Comparison of ENCODE assay signal across 8 cellular contexts in the genomic region with DNA sequence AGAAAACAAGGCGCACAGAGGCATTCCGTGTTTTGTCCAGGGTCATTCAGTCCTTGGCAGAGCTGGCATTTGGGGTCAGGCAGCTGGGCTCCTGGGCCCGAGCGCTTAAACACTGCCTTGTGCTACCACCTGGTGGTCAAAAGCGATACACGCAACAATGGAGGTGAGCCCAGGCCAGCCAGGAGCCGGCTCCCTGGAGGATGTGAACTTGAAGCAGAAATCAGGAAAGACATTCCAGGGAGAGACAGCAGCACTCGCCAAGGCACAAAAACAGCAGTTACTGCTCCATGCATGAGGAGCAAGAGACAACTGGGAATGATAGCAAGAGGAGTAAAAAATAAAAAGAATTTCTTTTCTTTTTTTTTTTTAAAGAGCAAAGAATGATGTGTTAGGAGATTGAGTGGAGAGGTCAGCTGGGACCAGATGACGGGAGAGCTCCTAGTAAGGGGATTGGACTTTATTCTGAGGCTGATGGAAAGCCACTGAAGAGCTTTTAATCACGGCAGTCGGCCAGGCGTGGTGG. TPM values are rescaled to one million over a fixed set of nuclear protein-coding genes. Genes with fewer than 3 reads are reported as not detected.
DNase-seq lines count a peak whose midpoint lies in the region; ATAC-seq and TF ChIP-seq lines count a peak whose summit lies in the region.

No MANE protein-coding gene starts in this region.

- no peaks in the 10 kb centered on the region for H3K9me3 ChIP-seq in CD4-positive, alpha-beta memory T cell (ENCODE audit: control insufficient read depth in 1 of 2, low read length in 2 of 2)
- no peaks in the 10 kb centered on the region for H3K9me3 ChIP-seq in muscle layer of duodenum (ENCODE audit: control insufficient read depth in 1 of 2, low read length in 2 of 2)

- TF ChIP-seq CTCF in endothelial cell (IDR thresholded peaks at IDR 0.05; ENCODE audit: unreplicated experiment) = peak; percentile 81

- no peaks in the 10 kb centered on the region for H3K4me1 ChIP-seq in CD4-positive, alpha-beta memory T cell (ENCODE audit: insufficient read depth, low read length)
- no peaks in the 10 kb centered on the region for H3K4me1 ChIP-seq in muscle layer of duodenum (ENCODE audit: control insufficient read depth in 1 of 2, insufficient read depth in 2 of 2, low read length in 2 of 2)

- H3K36me3 ChIP-seq in CD4-positive, alpha-beta memory T cell (ENCODE audit: insufficient read depth, low read length) = no peaks in the 10 kb centered on the region
- H3K36me3 ChIP-seq in muscle layer of duodenum (ENCODE audit: control insufficient read depth in 1 of 2, insufficient read depth in 2 of 2, low read length in 2 of 2) = no peaks in the 10 kb centered on the region

- peak; percentile 96 for ATAC-seq in HG03196 (IDR thresholded peaks at IDR 0.05; ENCODE audit: unreplicated experiment)

- no peak overlapping the region for H3K4me3 Mint-ChIP-seq in CD4-positive, alpha-beta memory T cell
- H3K4me3 Mint-ChIP-seq in endothelial cell (ENCODE audit: unreplicated experiment) = no peak overlapping the region

- no peaks in the 10 kb centered on the region for H3K9me3 Mint-ChIP-seq in CD4-positive, alpha-beta memory T cell
- no peaks in the 10 kb centered on the region for H3K9me3 Mint-ChIP-seq in endothelial cell (ENCODE audit: unreplicated experiment)

- H3K27me3 ChIP-seq in CD4-positive, alpha-beta memory T cell (ENCODE audit: insufficient read depth, low read length) = no peaks in the 10 kb centered on the region
- no peaks in the 10 kb centered on the region for H3K27me3 ChIP-seq in muscle layer of duodenum (ENCODE audit: low read depth, low read length)

- H3K36me3 Mint-ChIP-seq in CD4-positive, alpha-beta memory T cell = no peaks in the 10 kb centered on the region
- no peaks in the 10 kb centered on the region for H3K36me3 Mint-ChIP-seq in endothelial cell (ENCODE audit: low read depth, unreplicated experiment)

- intact Hi-C loops in CD4-positive, alpha-beta memory T cell (cut with micrococcal nuclease) = loop anchor here (1.0 to 10.0 kb wide), 6 partner anchors 108 to 532 kb away; a partner anchor contains a TSS

- H3K27me3 Mint-ChIP-seq in CD4-positive, alpha-beta memory T cell = peaks cover 0 to 3% of the 10 kb centered on the region in 2 donors
- no peaks in the 10 kb centered on the region for H3K27me3 Mint-ChIP-seq in endothelial cell (ENCODE audit: unreplicated experiment)

- peak overlapping the region in 1 of 7 donors; percentile 66 for H3K27ac Mint-ChIP-seq in CD4-positive, alpha-beta memory T cell
- peak overlapping the region; percentile 26 for H3K27ac Mint-ChIP-seq in endothelial cell (ENCODE audit: unreplicated experiment)

- H3K4me3 ChIP-seq in CD4-positive, alpha-beta memory T cell (ENCODE audit: low read length in 2 of 2) = no peak overlapping the region
- no peak overlapping the region for H3K4me3 ChIP-seq in muscle layer of duodenum (ENCODE audit: low read depth in 1 of 2, low read length in 2 of 2)

- peak in 4 of 5 donors; percentile 41 to 52 (median 46) for DNase-seq in CD4-positive, alpha-beta memory T cell
- DNase-seq in GM19238 (ENCODE audit: insufficient read length, low spot score) = peak; percentile 63
- DNase-seq in NCI-H774 (lab: John Stamatoyannopoulos, UW) = peak; percentile 63
- DNase-seq in activated CD8-positive, alpha-beta memory T cell treated with anti-CD3 and anti-CD28 coated beads for 1 hour (ENCODE audit: extremely low read depth in 1 of 2, low read depth in 1 of 2) = peak; percentile 8 to 24
- peak; percentile 87 for DNase-seq in endothelial cell (ENCODE audit: low spot score)
- DNase-seq in stimulated activated CD8-positive, alpha-beta memory T cell treated with anti-CD3 and anti-CD28 coated beads, Interleukin-7, amount 100 ng/mL, for 24 hours (ENCODE audit: low read depth) = peak; percentile 26

- CTCF ChIA-PET in CD4-positive, alpha-beta memory T cell (lab: Charles Lee; ENCODE audit: partially characterized antibody) = interaction anchor here (0.7 to 4.4 kb wide), 42 partner anchors 8 to 733 kb away, joined by 3 to 37 read pairs (median 3); a partner anchor contains a TSS

- POLR2A ChIA-PET in CD4-positive, alpha-beta memory T cell (lab: Charles Lee; ENCODE audit: partially characterized antibody) = interaction anchor here (0.6 kb wide), 1 partner anchor 299 kb away, joined by 5 read pairs; no protein-coding TSS in a partner anchor

- H3K4me1 Mint-ChIP-seq in CD4-positive, alpha-beta memory T cell = peaks cover 0 to 4% (median 2%) of the 10 kb centered on the region in 4 donors
- H3K4me1 Mint-ChIP-seq in endothelial cell (ENCODE audit: unreplicated experiment) = peaks cover 6% of the 10 kb centered on the region

- no peak overlapping the region for H3K27ac ChIP-seq in CD4-positive, alpha-beta memory T cell (ENCODE audit: low read depth, low read length)
- peak overlapping the region; percentile 7 for H3K27ac ChIP-seq in muscle layer of duodenum (ENCODE audit: low read length)

RNA-seq across cellular contexts. Expression of a gene that starts 20.7 kb away (rescaled TPM):
- not detected for total RNA-seq in CD4-positive, alpha-beta memory T cell
- polyA plus RNA-seq in CD4-positive, alpha-beta memory T cell = not detected
- total RNA-seq in endothelial cell (ENCODE audit: unreplicated experiment) = not detected

RNA-seq across cellular contexts. Expression of a gene that starts 38.3 kb away (rescaled TPM):
- total RNA-seq in CD4-positive, alpha-beta memory T cell = not detected
- polyA plus RNA-seq in CD4-positive, alpha-beta memory T cell = not detected
- total RNA-seq in endothelial cell (ENCODE audit: unreplicated experiment) = not detected

RNA-seq across cellular contexts. Expression of a gene that starts 41.9 kb away (rescaled TPM):
- not detected for total RNA-seq in CD4-positive, alpha-beta memory T cell
- polyA plus RNA-seq in CD4-positive, alpha-beta memory T cell = not detected
- total RNA-seq in endothelial cell (ENCODE audit: unreplicated experiment) = not detected

RNA-seq across cellular contexts. Expression of a gene that starts 47.2 kb away (rescaled TPM):
- 1 to 10 TPM; 2.6 to 3.2 TPM for total RNA-seq in CD4-positive, alpha-beta memory T cell
- 1 to 10 TPM; 1.5 to 1.6 TPM for polyA plus RNA-seq in CD4-positive, alpha-beta memory T cell
- not detected for total RNA-seq in endothelial cell (ENCODE audit: unreplicated experiment)

RNA-seq across cellular contexts. Expression of a gene that starts 48.6 kb away (rescaled TPM):
- total RNA-seq in CD4-positive, alpha-beta memory T cell = not detected
- not detected for polyA plus RNA-seq in CD4-positive, alpha-beta memory T cell
- 0.62 TPM for total RNA-seq in endothelial cell (ENCODE audit: unreplicated experiment)

Comparison
In these comparisons a context has a peak if more than half of its experiments do, and no peak if none do; other contexts are left out.
1. DNase-seq: peak in every context shown above with its lines; median percentile 87 in endothelial cell; 63 in GM19238; 63 in NCI-H774; 46 in CD4-positive, alpha-beta memory T cell; 26 in stimulated activated CD8-positive, alpha-beta memory T cell treated with anti-CD3 and anti-CD28 coated beads, Interleukin-7, amount 100 ng/mL, for 24 hours; 16 in activated CD8-positive, alpha-beta memory T cell treated with anti-CD3 and anti-CD28 coated beads for 1 hour.